Comparison of ENCODE assay signal across 9 cellular contexts in genomic region chr1:54774820-54775498, GRCh38. TPM values are rescaled to one million over a fixed set of nuclear protein-coding genes. Genes with fewer than 3 reads are reported as not detected.
DNase-seq lines count a peak whose midpoint lies in the region; ATAC-seq and TF ChIP-seq lines count a peak whose summit lies in the region.
"Had no signal": no experiment of that assay in that cellular context is flagged by ENCODE, and none has a peak within 500 bp of the region (broad histone marks: within the 10 kb centered on the region; RNA-seq: fewer than 3 reads in every experiment).

No MANE protein-coding gene starts in this region.

- no peaks in the 10 kb centered on the region for H3K36me3 ChIP-seq in sigmoid colon

- H3K9me3 ChIP-seq in sigmoid colon, result no peaks in the 10 kb centered on the region

- TF ChIP-seq EP300 in sigmoid colon (IDR thresholded peaks at IDR 0.05), result no peak

- no peak for TF ChIP-seq CTCF in sigmoid colon (IDR thresholded peaks at IDR 0.05)

- DNase-seq in Caki2 (ENCODE audit: low read depth) (peak; percentile 32), HT-29 (ENCODE audit: low spot score) (peak; percentile 36), SHP77 (lab: John Stamatoyannopoulos, UW) (peak; percentile 28 to 35), hepatic stellate cell (ENCODE audit: low spot score) (peak; percentile 47), sigmoid colon (no peak), COLO668 (lab: John Stamatoyannopoulos, UW; ENCODE audit: unreplicated experiment) (no peak)
- DNase-seq in stimulated activated naive CD4-positive, alpha-beta T cell treated with Interleukin-2 at 50 U/mL for 16 hours (lab: John Stamatoyannopoulos, UW), result no peak
- DNase-seq: naive thymus-derived CD4-positive, alpha-beta T cell had no signal

- H3K4me3 ChIP-seq in sigmoid colon, result no peak overlapping the region

- 71 to 76% methylated on average over 15 of the region's 15 CpGs for WGBS in sigmoid colon, 2 donors

- no peak for TF ChIP-seq POLR2A in sigmoid colon (IDR thresholded peaks at IDR 0.05)

- intact Hi-C loops in sigmoid colon (cut with DNase I), result no loop called here

- in situ Hi-C loops in Caki2 (cut with HindIII; ENCODE audit: low pct_unique_long_range_greater_than_20kb, low sequenced_read_pairs), result no loop called here

- peak overlapping the region in 2 of 4 donors; percentile 73 to 75 for H3K27ac ChIP-seq in sigmoid colon

- peaks cover 0 to 40% (median 25%) of the 10 kb centered on the region in 4 donors for H3K4me1 ChIP-seq in sigmoid colon

- no peak for ATAC-seq in GM18867 (IDR thresholded peaks at IDR 0.05; ENCODE audit: unreplicated experiment)
- ATAC-seq: naive thymus-derived CD4-positive, alpha-beta T cell had no signal

- H3K27me3 ChIP-seq in sigmoid colon, result no peaks in the 10 kb centered on the region

RNA-seq across cellular contexts. Expression of gene PARS2, which starts 10.6 kb away (rescaled TPM):
- 11.1 and 12.0 TPM in 2 replicates for total RNA-seq in Caki2 (2014; rRNA removed; shearing (Covaris generic); ENCODE audit: low replicate concordance)
- total RNA-seq in HT-29 (2014; rRNA removed; shearing (Covaris generic)), result 6.4 and 7.2 TPM in 2 replicates
- 1 to 10 TPM; 3.3 to 5.7 (median 4.9) TPM for total RNA-seq in sigmoid colon
- polyA plus RNA-seq in sigmoid colon, result 1 to 10 TPM; 4.9 to 6.0 (median 5.6) TPM

RNA-seq across cellular contexts. Expression of gene TTC22, which starts 26.2 kb away (rescaled TPM):
- not detected in 2 replicates for total RNA-seq in Caki2 (2014; rRNA removed; shearing (Covaris generic); ENCODE audit: low replicate concordance)
- total RNA-seq in HT-29 (2014; rRNA removed; shearing (Covaris generic)), result 26.7 and 27.6 TPM in 2 replicates
- 1 to 10 TPM in 2 of 4 donors, under 1 TPM in 2; 0.81 to 1.9 (median 0.95) TPM for total RNA-seq in sigmoid colon
- polyA plus RNA-seq in sigmoid colon, result 10 to 100 TPM; 30.4 to 39.1 (median 33.0) TPM

RNA-seq across cellular contexts. Expression of gene TTC4, which starts 59.3 kb away (rescaled TPM):
- total RNA-seq in Caki2 (2014; rRNA removed; shearing (Covaris generic); ENCODE audit: low replicate concordance), result 39.9 and 43.8 TPM in 2 replicates
- 11.6 and 12.6 TPM in 2 replicates for total RNA-seq in HT-29 (2014; rRNA removed; shearing (Covaris generic))
- total RNA-seq in sigmoid colon, result 10 to 100 TPM; 12.6 to 33.4 (median 27.2) TPM
- polyA plus RNA-seq in sigmoid colon, result 10 to 100 TPM in 1 of 3 donors, 1 to 10 TPM in 2; 7.6 to 15.0 (median 9.6) TPM

Comparison
In these comparisons a context has a peak if more than half of its experiments do, and no peak if none do; other contexts are left out.
1. DNase-seq: peak in Caki2 (single experiment), HT-29 (single experiment), SHP77 (2 of 2) and hepatic stellate cell (single experiment); none in stimulated activated naive CD4-positive, alpha-beta T cell treated with Interleukin-2 at 50 U/mL for 16 hours (single experiment), sigmoid colon (single experiment) and COLO668 (single experiment).